Comparison of ENCODE assay signal across 9 cellular contexts in genomic region chr15:72358532-72359180, GRCh38. TPM values are rescaled to one million over a fixed set of nuclear protein-coding genes. Genes with fewer than 3 reads are reported as not detected.
DNase-seq lines count a peak whose midpoint lies in the region; ATAC-seq and TF ChIP-seq lines count a peak whose summit lies in the region.
"Had no signal": no experiment of that assay in that cellular context is flagged by ENCODE, and none has a peak within 500 bp of the region (broad histone marks: within the 10 kb centered on the region; RNA-seq: fewer than 3 reads in every experiment).

No MANE protein-coding gene starts in this region.

- H3K36me3 ChIP-seq in SJCRH30: no peaks in the 10 kb centered on the region
- H3K36me3 ChIP-seq in sigmoid colon: peaks cover 8 to 34% (median 24%) of the 10 kb centered on the region in 4 donors

- 55 to 60% methylated on average over 7 of the region's 7 CpGs for WGBS in sigmoid colon, 2 donors

- H3K27ac ChIP-seq in SJCRH30 (no peak overlapping the region), sigmoid colon (peak overlapping the region in 1 of 4 donors; percentile 19)

- no peaks in the 10 kb centered on the region for H3K4me1 ChIP-seq in SJCRH30
- H3K4me1 ChIP-seq in sigmoid colon: peaks cover 0 to 6% (median 0%) of the 10 kb centered on the region in 4 donors

- TF ChIP-seq EP300 in sigmoid colon (IDR thresholded peaks at IDR 0.05): no peak

- H3K9me3 ChIP-seq in SJCRH30 (replicated peaks) (no peaks in the 10 kb centered on the region), sigmoid colon (no peaks in the 10 kb centered on the region)

- intact Hi-C loops in sigmoid colon (cut with DNase I): no loop called here

- no peaks in the 10 kb centered on the region for H3K27me3 ChIP-seq in SJCRH30
- no peaks in the 10 kb centered on the region for H3K27me3 ChIP-seq in sigmoid colon

- TF ChIP-seq CTCF in fibroblast of pulmonary artery (IDR thresholded peaks at IDR 0.05; ENCODE audit: low read length, missing control alignments) (no peak), sigmoid colon (IDR thresholded peaks at IDR 0.05) (no peak)

- DNase-seq in SJCRH30: peak; percentile 21 to 26
- peak; percentile 81 for DNase-seq in fibroblast of pulmonary artery (ENCODE audit: low read depth)
- peak; percentile 74 for DNase-seq in sigmoid colon
- no peak for DNase-seq in NOMO-1 (lab: John Stamatoyannopoulos, UW; ENCODE audit: unreplicated experiment in 2 of 2)
- no peak for DNase-seq in 8988T
- no peak for DNase-seq in iPS-NIHi7 (ENCODE audit: extremely low spot score)
- DNase-seq: stimulated activated CD4-positive, alpha-beta T cell treated with anti-CD3 and anti-CD28 coated beads, Interleukin-12 subunit alpha, Interleukin-12 subunit beta, amount 100 ng/mL, for 4 hours had no signal

- H3K4me3 ChIP-seq in SJCRH30: no peak overlapping the region
- H3K4me3 ChIP-seq in fibroblast of pulmonary artery (replicated peaks; ENCODE audit: low read depth, low read length): no peak overlapping the region
- no peak overlapping the region for H3K4me3 ChIP-seq in sigmoid colon

- ATAC-seq in GM18867 (IDR thresholded peaks at IDR 0.05; ENCODE audit: unreplicated experiment) (peak; percentile 44), HG03045 (IDR thresholded peaks at IDR 0.05; ENCODE audit: unreplicated experiment) (no peak)

- TF ChIP-seq POLR2A in sigmoid colon (IDR thresholded peaks at IDR 0.05): no peak

RNA-seq across cellular contexts. Expression of gene HEXA, which starts 17.2 kb away (rescaled TPM):
- 43.6 and 45.9 TPM in 2 replicates for total RNA-seq in SJCRH30 (2014; rRNA removed; shearing (Covaris generic))
- 10 to 100 TPM; 56.0 to 80.0 (median 66.7) TPM for total RNA-seq in sigmoid colon
- 10 to 100 TPM; 35.4 to 76.5 (median 54.8) TPM for polyA plus RNA-seq in sigmoid colon

RNA-seq across cellular contexts. Expression of gene CELF6, which starts 38.7 kb away (rescaled TPM):
- total RNA-seq in SJCRH30 (2014; rRNA removed; shearing (Covaris generic)): 0.05 TPM in 1 of 2 replicates, not detected in the other
- total RNA-seq in sigmoid colon: 1 to 10 TPM; 2.1 to 5.8 (median 2.8) TPM
- polyA plus RNA-seq in sigmoid colon: 1 to 10 TPM in 1 of 3 donors, not detected in 2; 4.2 TPM

RNA-seq across cellular contexts. Expression of gene TMEM202, which starts 39.4 kb away (rescaled TPM):
- total RNA-seq in SJCRH30 (2014; rRNA removed; shearing (Covaris generic)): not detected in 2 replicates
- total RNA-seq in sigmoid colon: not detected
- not detected for polyA plus RNA-seq in sigmoid colon

Comparison
In these comparisons a context has a peak if more than half of its experiments do, and no peak if none do; other contexts are left out.
1. DNase-seq: peak in SJCRH30 (2 of 2), fibroblast of pulmonary artery (single experiment) and sigmoid colon (single experiment); none in NOMO-1 (0 of 2), 8988T (single experiment) and iPS-NIHi7 (single experiment).